Comparison of ENCODE assay signal across 9 cellular contexts in the genomic region with DNA sequence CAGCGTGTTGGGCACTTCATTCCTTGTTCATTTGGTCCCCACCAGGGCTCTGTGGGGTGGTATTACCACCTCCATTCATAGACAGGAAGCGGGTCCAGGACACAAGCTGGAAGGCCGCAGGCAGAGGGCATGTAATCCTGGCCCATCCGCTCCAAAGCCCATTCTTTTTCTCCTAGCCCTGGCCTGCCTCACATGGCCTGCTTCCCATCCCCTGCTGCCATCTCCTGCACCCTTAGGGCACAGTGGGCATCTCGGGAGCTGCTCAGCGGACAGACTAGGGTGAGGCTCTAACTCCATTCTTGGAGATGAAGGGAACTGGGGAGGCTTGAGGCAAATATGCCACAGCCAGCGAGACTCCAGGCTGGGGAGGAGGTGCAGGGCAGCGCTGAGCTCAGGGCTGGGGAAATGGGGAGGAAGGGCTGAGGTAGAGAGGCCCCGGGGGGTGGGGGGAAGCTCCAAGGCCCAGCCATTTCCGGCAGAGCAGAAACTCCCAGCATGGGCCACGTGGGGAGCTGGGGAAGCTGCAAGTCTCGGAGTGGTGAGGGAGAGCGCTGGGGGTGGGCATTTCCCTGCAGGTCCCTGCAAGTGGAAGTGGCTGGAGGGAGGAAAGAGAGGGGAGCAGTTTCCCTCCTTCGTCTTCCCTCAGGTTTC. TPM values are rescaled to one million over a fixed set of nuclear protein-coding genes. Genes with fewer than 3 reads are reported as not detected.
DNase-seq lines count a peak whose midpoint lies in the region; ATAC-seq and TF ChIP-seq lines count a peak whose summit lies in the region.
"Had no signal": no experiment of that assay in that cellular context is flagged by ENCODE, and none has a peak within 500 bp of the region (broad histone marks: within the 10 kb centered on the region; RNA-seq: fewer than 3 reads in every experiment).

No MANE protein-coding gene starts in this region.

- TF ChIP-seq CTCF in activated B cell treated with CpG ODN at 0.5 μM for 24 hours (IDR thresholded peaks at IDR 0.05) (no peak), fibroblast of pulmonary artery (IDR thresholded peaks at IDR 0.05; ENCODE audit: low read length, missing control alignments) (no peak), coronary artery (IDR thresholded peaks at IDR 0.05) (no peak)

- no peaks in the 10 kb centered on the region for H3K9me3 ChIP-seq in HUES6 (ENCODE audit: control insufficient read depth, insufficient read depth, low read depth, low read length)

- H3K27me3 ChIP-seq in HUES6 (ENCODE audit: control insufficient read depth, insufficient read depth, low read length), result 0 out of 2 replicates have a peak, but pooled peaks cover 4% of the 10 kb centered on the region

- no peak overlapping the region for H3K27ac ChIP-seq in HUES6 (ENCODE audit: low read depth, low read length)
- no peak overlapping the region for H3K27ac ChIP-seq in coronary artery

- H3K36me3 Mint-ChIP-seq in activated B cell treated with CpG ODN at 0.5 μM for 24 hours (ENCODE audit: low read depth), result no peaks in the 10 kb centered on the region

- POLR2A ChIA-PET in activated B cell treated with CpG ODN at 0.5 μM for 24 hours (lab: Charles Lee), result interaction anchor here (0.6 kb wide), 1 partner anchor 197 kb away, joined by 4 read pairs; no protein-coding TSS in a partner anchor

- H3K27ac Mint-ChIP-seq in activated B cell treated with CpG ODN at 0.5 μM for 24 hours, result no peak overlapping the region

- peak overlapping the region; percentile 25 for H3K9ac ChIP-seq in HUES6 (ENCODE audit: low read length)

- intact Hi-C loops in activated B cell treated with CpG ODN at 0.5 μM for 24 hours (cut with micrococcal nuclease), result no loop called here

- H3K4me3 ChIP-seq in HUES6 (ENCODE audit: low read depth, low read length), result no peak overlapping the region
- H3K4me3 ChIP-seq in fibroblast of pulmonary artery (replicated peaks; ENCODE audit: low read depth, low read length), result no peak overlapping the region
- H3K4me3 ChIP-seq in coronary artery, result no peak overlapping the region

- CTCF ChIA-PET in activated B cell treated with CpG ODN at 0.5 μM for 24 hours (lab: Charles Lee), result interaction anchor here (1.0 to 1.1 kb wide), 2 partner anchors 9 to 28 kb away, joined by 3 to 5 read pairs; no protein-coding TSS in a partner anchor

- H3K36me3 ChIP-seq in HUES6 (ENCODE audit: control insufficient read depth, insufficient read depth, low read length), result no peaks in the 10 kb centered on the region

- DNase-seq in activated B cell treated with CpG ODN at 0.5 μM for 24 hours (no peak), fibroblast of pulmonary artery (ENCODE audit: low read depth) (peak; percentile 34), coronary artery (ENCODE audit: low spot score) (no peak)
- DNase-seq in stimulated activated CD4-positive, alpha-beta T cell treated with anti-CD3 and anti-CD28 coated beads, Interleukin-4, amount 100 ng/mL, for 24 hours, result peak; percentile 69

- no peak overlapping the region for H3K4me3 Mint-ChIP-seq in activated B cell treated with CpG ODN at 0.5 μM for 24 hours

- H3K4me1 Mint-ChIP-seq in activated B cell treated with CpG ODN at 0.5 μM for 24 hours, result peaks cover 22% of the 10 kb centered on the region

- peaks cover 3% of the 10 kb centered on the region for H3K27me3 Mint-ChIP-seq in activated B cell treated with CpG ODN at 0.5 μM for 24 hours

- H3K4me1 ChIP-seq in HUES6 (ENCODE audit: control insufficient read depth, insufficient read depth, low read length), result peaks cover 15% of the 10 kb centered on the region

- no peaks in the 10 kb centered on the region for H3K9me3 Mint-ChIP-seq in activated B cell treated with CpG ODN at 0.5 μM for 24 hours

- peak; percentile 58 for ATAC-seq in activated B cell treated with CpG ODN at 0.5 μM for 24 hours (ENCODE audit: low read depth)
- no peak for ATAC-seq in HG03280 (IDR thresholded peaks at IDR 0.05; ENCODE audit: unreplicated experiment)
- no peak for ATAC-seq in HG03469 (IDR thresholded peaks at IDR 0.05; ENCODE audit: unreplicated experiment)

RNA-seq across cellular contexts. Expression of a gene that starts 14.3 kb away (rescaled TPM):
- 20.4 and 21.9 TPM in 2 replicates for total RNA-seq in activated B cell treated with CpG ODN at 0.5 μM for 24 hours

RNA-seq across cellular contexts. Expression of a gene that starts 16.0 kb away (rescaled TPM):
- 0.27 TPM in 1 of 2 replicates, not detected in the other for total RNA-seq in activated B cell treated with CpG ODN at 0.5 μM for 24 hours
- total RNA-seq: SK-MEL-5, skeletal muscle tissue had no signal

RNA-seq across cellular contexts. Expression of a gene that starts 31.5 kb away (rescaled TPM):
- total RNA-seq in activated B cell treated with CpG ODN at 0.5 μM for 24 hours, result not detected in 2 replicates
- total RNA-seq: SK-MEL-5, skeletal muscle tissue had no signal

RNA-seq across cellular contexts. Expression of a gene that starts 56.4 kb away (rescaled TPM):
- 198 and 199 TPM in 2 replicates for total RNA-seq in activated B cell treated with CpG ODN at 0.5 μM for 24 hours
- total RNA-seq: SK-MEL-5, skeletal muscle tissue had no signal

RNA-seq across cellular contexts. Expression of a gene that starts 57.9 kb away (rescaled TPM):
- total RNA-seq in activated B cell treated with CpG ODN at 0.5 μM for 24 hours, result 66.4 and 85.7 TPM in 2 replicates

Comparison
In these comparisons a context has a peak if more than half of its experiments do, and no peak if none do; other contexts are left out.
1. DNase-seq: peak in fibroblast of pulmonary artery (single experiment) and stimulated activated CD4-positive, alpha-beta T cell treated with anti-CD3 and anti-CD28 coated beads, Interleukin-4, amount 100 ng/mL, for 24 hours (single experiment); none in activated B cell treated with CpG ODN at 0.5 μM for 24 hours (single experiment) and coronary artery (single experiment).